9 cellular contexts compared by ENCODE assay signal in the genomic region with DNA sequence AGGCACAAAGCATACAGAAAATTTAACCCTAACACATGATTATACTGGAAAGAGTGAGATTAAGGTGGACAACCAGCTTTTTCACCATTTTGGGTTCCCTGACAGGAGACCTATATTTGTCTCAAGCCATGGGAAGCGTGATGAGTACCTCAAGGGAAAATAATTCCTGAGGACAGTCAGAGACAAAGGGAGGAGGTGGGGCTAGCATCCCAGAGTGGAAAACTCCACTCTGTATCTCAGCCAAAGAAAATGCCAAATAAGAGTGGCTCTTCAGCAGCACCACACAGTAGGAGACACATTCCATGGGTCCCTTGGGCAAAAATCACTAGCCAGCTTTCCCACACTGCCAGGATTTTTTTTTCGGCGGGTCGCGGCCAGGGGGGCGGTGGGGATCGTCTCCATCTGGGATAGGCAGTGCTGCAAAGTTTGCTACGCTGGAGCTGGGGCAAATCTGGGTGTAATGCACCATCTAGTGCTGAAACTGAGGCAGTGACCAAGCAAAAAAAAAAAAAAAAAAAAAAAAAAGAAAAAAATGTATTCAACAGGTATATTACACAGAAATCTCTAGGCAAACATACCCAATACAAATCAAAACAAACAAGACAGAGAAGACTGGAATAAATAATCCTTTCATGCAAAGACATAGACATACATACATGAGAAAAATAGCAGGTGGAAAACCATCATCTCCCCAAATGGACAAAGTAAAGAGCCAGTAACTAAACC.
DNase-seq lines count a peak whose midpoint lies in the region; ATAC-seq lines count a peak whose summit lies in the region.
"Had no signal": no experiment of that assay in that cellular context is flagged by ENCODE, and none has a peak within 500 bp of the region (broad histone marks: within the 10 kb centered on the region; RNA-seq: fewer than 3 reads in every experiment).

No MANE protein-coding gene starts in this region.

- no peak overlapping the region for H3K27ac Mint-ChIP-seq in activated naive CD8-positive, alpha-beta T cell treated with anti-CD3 and anti-CD28 coated beads, Interleukin-2, amount 50 U/mL, for 24 hours

- no peaks in the 10 kb centered on the region for H3K36me3 Mint-ChIP-seq in activated naive CD8-positive, alpha-beta T cell treated with anti-CD3 and anti-CD28 coated beads, Interleukin-2, amount 50 U/mL, for 24 hours (ENCODE audit: low read depth)

- peak overlapping the region; percentile 76 for H3K4me3 ChIP-seq in SK-N-MC
- peak overlapping the region; percentile 57 for H3K4me3 ChIP-seq in iPS-18c (ENCODE audit: insufficient read depth, low read depth, low read length)

- DNase-seq in SK-N-MC (ENCODE audit: low read depth, low spot score) (peak; percentile 10), left colon (no peak)
- no peak for DNase-seq in activated naive CD8-positive, alpha-beta T cell treated with anti-CD3 and anti-CD28 coated beads, Interleukin-2, amount 50 U/mL, for 24 hours

- H3K4me3 Mint-ChIP-seq in activated naive CD8-positive, alpha-beta T cell treated with anti-CD3 and anti-CD28 coated beads, Interleukin-2, amount 50 U/mL, for 24 hours: no peak overlapping the region

- H3K27ac ChIP-seq in SK-N-MC: no peak overlapping the region
- H3K27ac ChIP-seq: neutrophil had no signal

- H3K9me3 ChIP-seq in ES-I3 (ENCODE audit: control insufficient read depth, insufficient read depth, low read length): no peaks in the 10 kb centered on the region
- H3K9me3 ChIP-seq in SK-N-MC (ENCODE audit: low read depth, low read length): no peaks in the 10 kb centered on the region
- no peaks in the 10 kb centered on the region for H3K9me3 ChIP-seq in iPS-18c (ENCODE audit: control insufficient read depth, insufficient read depth, low read length)
- H3K9me3 ChIP-seq: neutrophil had no signal

- intact Hi-C loops in left colon (cut with DNase I, micrococcal nuclease): no loop called here

- H3K36me3 ChIP-seq in ES-I3 (ENCODE audit: insufficient read depth, low read length) (no peaks in the 10 kb centered on the region), SK-N-MC (ENCODE audit: insufficient read depth, low read length) (no peaks in the 10 kb centered on the region)
- H3K36me3 ChIP-seq: neutrophil had no signal

- ATAC-seq in HG02884 (IDR thresholded peaks at IDR 0.05; ENCODE audit: unreplicated experiment): peak; percentile 50
- ATAC-seq in GM18517 (IDR thresholded peaks at IDR 0.05; ENCODE audit: unreplicated experiment): no peak
- ATAC-seq in GM21576 (IDR thresholded peaks at IDR 0.05; ENCODE audit: unreplicated experiment): no peak
- ATAC-seq in activated naive CD8-positive, alpha-beta T cell treated with anti-CD3 and anti-CD28 coated beads, Interleukin-2, amount 50 U/mL, for 24 hours: no peak
- no peak for ATAC-seq in left colon

- no peaks in the 10 kb centered on the region for H3K4me1 Mint-ChIP-seq in activated naive CD8-positive, alpha-beta T cell treated with anti-CD3 and anti-CD28 coated beads, Interleukin-2, amount 50 U/mL, for 24 hours

- H3K9ac ChIP-seq in ES-I3 (ENCODE audit: low read depth, low read length) (peak overlapping the region; percentile 73), SK-N-MC (ENCODE audit: insufficient read length) (no peak overlapping the region)

- H3K4me1 ChIP-seq in ES-I3 (ENCODE audit: insufficient read depth, low read length): no peaks in the 10 kb centered on the region

- peaks cover 8% of the 10 kb centered on the region for H3K9me3 Mint-ChIP-seq in activated naive CD8-positive, alpha-beta T cell treated with anti-CD3 and anti-CD28 coated beads, Interleukin-2, amount 50 U/mL, for 24 hours

- H3K27me3 Mint-ChIP-seq in activated naive CD8-positive, alpha-beta T cell treated with anti-CD3 and anti-CD28 coated beads, Interleukin-2, amount 50 U/mL, for 24 hours: peaks cover 9% of the 10 kb centered on the region
